8 cellular contexts compared by ENCODE assay signal in the genomic region with DNA sequence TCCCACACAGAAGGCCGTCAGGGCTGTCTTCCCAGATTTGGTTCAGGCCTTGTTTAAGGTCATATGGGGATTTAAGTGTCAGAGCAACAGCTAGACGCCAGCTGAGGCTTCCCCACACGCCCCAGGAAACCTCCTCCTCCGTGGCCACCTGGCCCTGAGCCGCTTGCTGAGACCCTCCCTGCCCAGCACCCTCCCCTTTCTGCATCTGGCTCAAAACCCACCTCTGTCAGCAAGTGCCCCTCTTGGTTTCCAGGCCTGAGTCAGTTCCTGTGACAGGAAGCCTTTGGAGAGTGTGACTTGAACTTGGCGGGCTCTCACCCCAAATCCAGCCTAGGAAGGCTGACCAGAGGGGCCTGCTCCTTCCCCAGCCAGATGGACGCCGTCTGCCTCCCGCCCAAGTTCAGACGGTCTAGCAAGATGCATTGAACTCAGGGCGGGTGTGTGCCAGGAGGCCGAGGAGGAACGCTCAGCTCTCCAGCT. TPM values are rescaled to one million over a fixed set of nuclear protein-coding genes. Genes with fewer than 3 reads are reported as not detected.
DNase-seq lines count a peak whose midpoint lies in the region; ATAC-seq and TF ChIP-seq lines count a peak whose summit lies in the region.

No MANE protein-coding gene starts in this region.

- H3K27me3 ChIP-seq in H7 (ENCODE audit: control insufficient read depth, insufficient read depth, low read length) (no peaks in the 10 kb centered on the region; the same call in 1 of the 2 replicates), sigmoid colon (peaks cover 0 to 3% (median 0%) of the 10 kb centered on the region in 3 donors)

- DNase-seq in H7, result peak; percentile 56
- peak; percentile 15 for DNase-seq in activated B cell treated with CpG ODN at 0.5 μM for 24 hours
- peak; percentile 89 for DNase-seq in Right ventricle myocardium inferior (ENCODE audit: missing footprints)
- DNase-seq in sigmoid colon, result peak; percentile 88
- DNase-seq in NCI-H1930 (lab: John Stamatoyannopoulos, UW), result no peak
- no peak for DNase-seq in HEK293T (ENCODE audit: extremely low spot score)

- H3K27me3 Mint-ChIP-seq in activated B cell treated with CpG ODN at 0.5 μM for 24 hours, result peaks cover 26% of the 10 kb centered on the region

- no peaks in the 10 kb centered on the region for H3K36me3 Mint-ChIP-seq in activated B cell treated with CpG ODN at 0.5 μM for 24 hours (ENCODE audit: low read depth)

- TF ChIP-seq EP300 in sigmoid colon (IDR thresholded peaks at IDR 0.05), result no peak

- ATAC-seq in activated B cell treated with CpG ODN at 0.5 μM for 24 hours (ENCODE audit: low read depth), result no peak
- peak; percentile 84 for ATAC-seq in Right ventricle myocardium inferior
- ATAC-seq in GM21367 (IDR thresholded peaks at IDR 0.05; ENCODE audit: unreplicated experiment), result no peak
- ATAC-seq in GM21717 (IDR thresholded peaks at IDR 0.05; ENCODE audit: unreplicated experiment), result no peak

- WGBS in sigmoid colon, 2 donors, result 42 to 72% methylated on average over 13 of the region's 13 CpGs

- H3K9me3 Mint-ChIP-seq in activated B cell treated with CpG ODN at 0.5 μM for 24 hours, result no peaks in the 10 kb centered on the region

- H3K4me3 ChIP-seq in H7 (ENCODE audit: insufficient read depth, low read depth, low read length) (no peak overlapping the region), sigmoid colon (no peak overlapping the region)

- peak overlapping the region; percentile 56 to 75 (median 68) for H3K27ac ChIP-seq in sigmoid colon

- H3K9me3 ChIP-seq in sigmoid colon, result no peaks in the 10 kb centered on the region

- H3K27ac Mint-ChIP-seq in activated B cell treated with CpG ODN at 0.5 μM for 24 hours, result no peak overlapping the region

- CTCF ChIA-PET in activated B cell treated with CpG ODN at 0.5 μM for 24 hours (lab: Charles Lee), result interaction anchor here (1.1 to 11.0 kb wide), 8 partner anchors 9 to 398 kb away, joined by 3 to 265 read pairs (median 9); no protein-coding TSS in a partner anchor
- CTCF ChIA-PET in HEK293T (lab: Yijun Ruan, JAX), result interaction anchor here (1.0 to 2.3 kb wide), 4 partner anchors 80 to 229 kb away, joined by 3 to 17 read pairs (median 6); no protein-coding TSS in a partner anchor

- H3K4me1 Mint-ChIP-seq in activated B cell treated with CpG ODN at 0.5 μM for 24 hours, result peaks cover 50% of the 10 kb centered on the region

- peaks cover 0 to 42% (median 21%) of the 10 kb centered on the region in 4 donors for H3K4me1 ChIP-seq in sigmoid colon

- POLR2A ChIA-PET in activated B cell treated with CpG ODN at 0.5 μM for 24 hours (lab: Charles Lee) (interaction anchor here (1.4 to 2.9 kb wide), 5 partner anchors 9 to 229 kb away, joined by 4 to 20 read pairs (median 13); a partner anchor contains a TSS), HEK293T (lab: Yijun Ruan, JAX) (no interaction called here)

- intact Hi-C loops in activated B cell treated with CpG ODN at 0.5 μM for 24 hours (cut with micrococcal nuclease), result loop anchor here (1.0 to 5.0 kb wide), 6 partner anchors 17 to 348 kb away; no protein-coding TSS in a partner anchor
- intact Hi-C loops in Right ventricle myocardium inferior (cut with DNase I), result loop anchor here (2.0 to 5.0 kb wide), 2 partner anchors 123 to 228 kb away; no protein-coding TSS in a partner anchor
- intact Hi-C loops in sigmoid colon (cut with DNase I), result no loop called here

- no peaks in the 10 kb centered on the region for H3K36me3 ChIP-seq in H7 (replicated peaks; ENCODE audit: control insufficient read depth, insufficient read depth, low read length)
- no peaks in the 10 kb centered on the region for H3K36me3 ChIP-seq in sigmoid colon

- no peak for TF ChIP-seq POLR2A in sigmoid colon (IDR thresholded peaks at IDR 0.05)

- TF ChIP-seq CTCF in activated B cell treated with CpG ODN at 0.5 μM for 24 hours (IDR thresholded peaks at IDR 0.05) (no peak), sigmoid colon (IDR thresholded peaks at IDR 0.05) (no peak)

- H3K4me3 Mint-ChIP-seq in activated B cell treated with CpG ODN at 0.5 μM for 24 hours, result no peak overlapping the region

TF ChIP-seq in HEK293T, 16 proteins besides CTCF, POLR2A, EP300 and RAD21:
- TF ChIP-seq HDGF (IDR thresholded peaks at IDR 0.05; ENCODE audit: borderline replicate concordance) (no peak), ZNF384 (IDR thresholded peaks at IDR 0.05) (no peak), ARNT (IDR thresholded peaks at IDR 0.05) (no peak), TARDBP (IDR thresholded peaks at IDR 0.05) (no peak), L3MBTL2 (conservative IDR thresholded peaks at IDR 0.05) (no peak), FOXA1 (IDR thresholded peaks at IDR 0.05) (no peak), BHLHE40 (IDR thresholded peaks at IDR 0.05; ENCODE audit: borderline replicate concordance) (no peak), NFRKB (IDR thresholded peaks at IDR 0.05) (no peak)

RNA-seq across cellular contexts. Expression of a gene that starts 0.6 kb away (rescaled TPM):
- 0.07 and 0.66 TPM in 2 replicates for total RNA-seq in H7 (2014; rRNA removed; shearing (Covaris generic))
- 40.4 and 44.6 TPM in 2 replicates for total RNA-seq in activated B cell treated with CpG ODN at 0.5 μM for 24 hours
- 2.7 TPM for total RNA-seq in Right ventricle myocardium inferior
- total RNA-seq in sigmoid colon, result 1 to 10 TPM; 3.2 to 6.6 (median 4.4) TPM
- polyA plus RNA-seq in sigmoid colon, result 1 to 10 TPM in 2 of 3 donors, not detected in 1; 3.6 to 4.2 TPM

RNA-seq across cellular contexts. Expression of a gene that starts 27.0 kb away (rescaled TPM):
- 0.33 and 0.59 TPM in 2 replicates for total RNA-seq in H7 (2014; rRNA removed; shearing (Covaris generic))
- total RNA-seq in activated B cell treated with CpG ODN at 0.5 μM for 24 hours, result 1.5 and 3.6 TPM in 2 replicates
- total RNA-seq in Right ventricle myocardium inferior, result 0.22 TPM
- total RNA-seq in sigmoid colon, result 1 to 10 TPM; 1.1 to 7.5 (median 2.2) TPM
- 1 to 10 TPM in 1 of 3 donors, under 1 TPM in 2; under 0.01 to 1.2 (median 0.23) TPM for polyA plus RNA-seq in sigmoid colon

RNA-seq across cellular contexts. Expression of a gene that starts 52.5 kb away (rescaled TPM):
- 17.8 and 32.8 TPM in 2 replicates for total RNA-seq in H7 (2014; rRNA removed; shearing (Covaris generic))
- total RNA-seq in activated B cell treated with CpG ODN at 0.5 μM for 24 hours (not detected in 2 replicates), Right ventricle myocardium inferior (41.2 TPM), sigmoid colon (100 to 1,000 TPM; 243 to 305 (median 271) TPM)
- 10 to 100 TPM; 12.3 to 46.4 (median 31.2) TPM for polyA plus RNA-seq in sigmoid colon

Comparison
In these comparisons a context has a peak if more than half of its experiments do, and no peak if none do; other contexts are left out.
1. DNase-seq: peak in H7 (single experiment), activated B cell treated with CpG ODN at 0.5 μM for 24 hours (single experiment), Right ventricle myocardium inferior (single experiment) and sigmoid colon (single experiment); none in NCI-H1930 (0 of 2) and HEK293T (single experiment).
2. RNA of a gene that starts 52.5 kb away (total RNA-seq): 243 to 305 TPM in sigmoid colon, 41.2 TPM in Right ventricle myocardium inferior (single experiment) and 17.8 to 32.8 TPM in H7; not detected in activated B cell treated with CpG ODN at 0.5 μM for 24 hours; every median in the first group is over 10 times any median in the second.